22 cellular contexts compared by ENCODE assay signal in the genomic region with DNA sequence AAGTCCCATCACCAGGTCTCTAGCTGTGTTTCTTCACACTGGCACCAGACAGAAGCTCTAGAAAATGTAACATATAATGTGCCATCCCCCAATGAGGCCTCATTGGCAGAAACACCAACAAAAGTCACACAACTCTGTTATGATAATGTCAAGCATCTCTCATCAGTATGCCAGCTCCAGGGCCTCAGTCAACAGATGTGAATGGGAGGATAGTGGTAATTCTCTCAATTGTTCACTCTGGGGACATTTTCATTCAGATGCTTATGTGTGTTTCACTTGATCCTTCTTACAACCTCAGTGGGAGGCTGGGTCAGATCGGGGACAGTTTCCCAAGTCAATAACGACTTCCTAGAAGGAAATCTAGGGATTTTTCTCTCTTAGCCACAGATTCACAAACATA.
"Had no signal": no experiment of that assay in that cellular context is flagged by ENCODE, and none has a peak within 500 bp of the region (broad histone marks: within the 10 kb centered on the region; RNA-seq: fewer than 3 reads in every experiment).

No MANE protein-coding gene starts in this region.

- H3K27me3 ChIP-seq: breast epithelium, colonic mucosa, dorsolateral prefrontal cortex, gastroesophageal sphincter, heart left ventricle, right lobe of liver, tibial artery had no signal

- ATAC-seq: gastroesophageal sphincter; heart left ventricle; naive thymus-derived CD4-positive, alpha-beta T cell; right lobe of liver had no signal

- H3K27ac Mint-ChIP-seq: activated CD4-positive, alpha-beta memory T cell treated with anti-CD3 and anti-CD28 coated beads for 36 hours; activated naive CD8-positive, alpha-beta T cell treated with anti-CD3 and anti-CD28 coated beads for 36 hours; naive thymus-derived CD4-positive, alpha-beta T cell; stimulated activated naive CD8-positive, alpha-beta T cell treated with anti-CD3 and anti-CD28 coated beads, Interleukin-15, Interleukin-2, amounts not matched to agents 100 ng/mL and 50 ng/mL, for 24 hours had no signal

- H3K9me3 Mint-ChIP-seq: activated CD4-positive, alpha-beta memory T cell treated with anti-CD3 and anti-CD28 coated beads for 36 hours; neural crest cell; stimulated activated naive CD8-positive, alpha-beta T cell treated with anti-CD3 and anti-CD28 coated beads, Interleukin-15, Interleukin-2, amounts not matched to agents 100 ng/mL and 50 ng/mL, for 24 hours had no signal

- H3K4me3 Mint-ChIP-seq: activated CD4-positive, alpha-beta memory T cell treated with anti-CD3 and anti-CD28 coated beads for 36 hours; activated naive CD8-positive, alpha-beta T cell treated with anti-CD3 and anti-CD28 coated beads for 36 hours; naive thymus-derived CD4-positive, alpha-beta T cell; neural crest cell; stimulated activated naive CD8-positive, alpha-beta T cell treated with anti-CD3 and anti-CD28 coated beads, Interleukin-15, Interleukin-2, amounts not matched to agents 100 ng/mL and 50 ng/mL, for 24 hours had no signal

- H3K9me3 ChIP-seq: breast epithelium, colonic mucosa, gastroesophageal sphincter, right lobe of liver, tibial artery had no signal

- H3K4me3 ChIP-seq: breast epithelium, colonic mucosa, dorsolateral prefrontal cortex, gastroesophageal sphincter, heart left ventricle, lung, right lobe of liver, skin epidermis, tibial artery had no signal

- H3K27ac ChIP-seq: breast epithelium, colonic mucosa, dorsolateral prefrontal cortex, heart left ventricle, right lobe of liver, skin epidermis, tibial artery had no signal

- DNase-seq: activated CD4-positive, alpha-beta memory T cell treated with anti-CD3 and anti-CD28 coated beads for 36 hours; activated CD4-positive, alpha-beta T cell treated with anti-CD3 and anti-CD28 coated beads for 48 hours; activated CD4-positive, CD25-positive, alpha-beta regulatory T cell; activated naive CD4-positive, alpha-beta T cell treated with Interleukin-2 at 50 U/mL for 16 hours; activated naive CD8-positive, alpha-beta T cell treated with anti-CD3 and anti-CD28 coated beads for 36 hours; activated T-cell treated with anti-CD3 and anti-CD28 coated beads, Interleukin-2, amount 50 U/mL, for 48 hours; amniotic stem cell; colonic mucosa; dorsolateral prefrontal cortex; heart left ventricle; naive thymus-derived CD4-positive, alpha-beta T cell; posterior cingulate gyrus; right lobe of liver; stimulated activated CD4-positive, alpha-beta T cell treated with anti-CD3 and anti-CD28 coated beads, Interleukin-1b, Interleukin-23, amount 100 ng/mL, for 48 hours; T1000; tibial artery had no signal

- H3K36me3 Mint-ChIP-seq: activated CD4-positive, alpha-beta memory T cell treated with anti-CD3 and anti-CD28 coated beads for 36 hours; activated naive CD8-positive, alpha-beta T cell treated with anti-CD3 and anti-CD28 coated beads for 36 hours had no signal

- H3K4me1 Mint-ChIP-seq: activated naive CD8-positive, alpha-beta T cell treated with anti-CD3 and anti-CD28 coated beads for 36 hours; naive thymus-derived CD4-positive, alpha-beta T cell had no signal

- H3K27me3 Mint-ChIP-seq: activated naive CD8-positive, alpha-beta T cell treated with anti-CD3 and anti-CD28 coated beads for 36 hours; stimulated activated naive CD8-positive, alpha-beta T cell treated with anti-CD3 and anti-CD28 coated beads, Interleukin-15, Interleukin-2, amounts not matched to agents 100 ng/mL and 50 ng/mL, for 24 hours had no signal

- H3K4me1 ChIP-seq: breast epithelium, colonic mucosa, right lobe of liver had no signal

- H3K36me3 ChIP-seq: breast epithelium, colonic mucosa, gastroesophageal sphincter, heart left ventricle, right lobe of liver, tibial artery had no signal
